ENCODE assay signal across 17 cellular contexts in the genomic region with DNA sequence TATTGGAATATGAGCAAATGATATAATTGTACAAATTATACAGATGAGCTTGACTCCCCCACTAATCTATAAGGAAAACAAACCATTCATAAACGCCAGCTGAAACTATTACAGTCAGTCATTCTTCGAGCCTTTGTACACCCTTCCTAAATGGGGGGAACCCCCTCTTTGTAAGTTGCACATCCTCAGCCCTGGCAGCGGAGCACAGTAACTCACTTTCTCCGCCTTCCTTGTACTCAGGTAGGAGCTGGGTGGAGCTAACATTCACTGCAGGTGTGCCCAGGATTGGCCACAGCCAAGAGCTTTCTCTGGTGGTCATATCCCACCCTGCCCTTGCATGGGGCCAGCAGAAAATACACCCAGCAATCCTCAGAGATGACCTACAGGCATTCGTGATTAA. TPM values are rescaled to one million over a fixed set of nuclear protein-coding genes. Genes with fewer than 3 reads are reported as not detected.
DNase-seq lines count a peak whose midpoint lies in the region; ATAC-seq and TF ChIP-seq lines count a peak whose summit lies in the region.
"Had no signal": no experiment of that assay in that cellular context is flagged by ENCODE, and none has a peak within 500 bp of the region (broad histone marks: within the 10 kb centered on the region; RNA-seq: fewer than 3 reads in every experiment).

No MANE protein-coding gene starts in this region.

- CTCF ChIA-PET in naive thymus-derived CD4-positive, alpha-beta T cell (lab: Charles Lee) = interaction anchor here (0.6 to 1.8 kb wide), 7 partner anchors 11 to 545 kb away, joined by 3 to 5 read pairs (median 4); a partner anchor contains a TSS

- POLR2A ChIA-PET in naive thymus-derived CD4-positive, alpha-beta T cell (lab: Charles Lee) = interaction anchor here (0.6 to 2.3 kb wide), 3 partner anchors 11 to 279 kb away, joined by 3 to 10 read pairs (median 3); a partner anchor contains a TSS

- H4K5ac ChIP-seq in H9 (ENCODE audit: insufficient read length, low read depth, low read length) = no peak overlapping the region

- H3K14ac ChIP-seq in H9 (ENCODE audit: insufficient read depth, low read length) = no peak overlapping the region

- no peaks in the 10 kb centered on the region for H3K9me3 Mint-ChIP-seq in T-helper 1 cell treated with Interleukin-12 subunit alpha and Interleukin-12 subunit beta and Interleukin-4 antibody, amounts not matched to agents 30 μg/mL and 1 μg/mL, for 36 hours
- no peaks in the 10 kb centered on the region for H3K9me3 Mint-ChIP-seq in H9
- no peaks in the 10 kb centered on the region for H3K9me3 Mint-ChIP-seq in activated T-helper 17 cell treated with anti-CD3 and anti-CD28 coated beads, Interleukin-2, amount 50 U/mL, for 72 hours
- no peaks in the 10 kb centered on the region for H3K9me3 Mint-ChIP-seq in naive thymus-derived CD4-positive, alpha-beta T cell

- no peaks in the 10 kb centered on the region for H3K9me3 ChIP-seq in H9 (ENCODE audit: control insufficient read depth, low read depth, low read length)
- H3K9me3 ChIP-seq in naive thymus-derived CD4-positive, alpha-beta T cell (ENCODE audit: control insufficient read depth in 2 of 3, low read length in 3 of 3) = no peaks in the 10 kb centered on the region

- intact Hi-C loops in naive thymus-derived CD4-positive, alpha-beta T cell (cut with micrococcal nuclease) = loop anchor here (1.0 to 2.0 kb wide), 3 partner anchors 15 to 29 kb away; a partner anchor contains a TSS

- H3K27ac ChIP-seq in H9 (ENCODE audit: insufficient read length, low read depth, low read length) = no peak overlapping the region
- H3K27ac ChIP-seq in naive thymus-derived CD4-positive, alpha-beta T cell (ENCODE audit: low read depth, low read length) = peak overlapping the region; percentile 61
- H3K27ac ChIP-seq in coronary artery = no peak overlapping the region
- H3K27ac ChIP-seq: 22Rv1 had no signal

- H3K4me1 ChIP-seq in H9 (ENCODE audit: insufficient read depth, low read length) = no peaks in the 10 kb centered on the region
- peaks cover 56 to 82% of the 10 kb centered on the region in 2 donors for H3K4me1 ChIP-seq in naive thymus-derived CD4-positive, alpha-beta T cell (ENCODE audit: control insufficient read depth in 2 of 2, insufficient read depth in 2 of 2, low read length in 2 of 2)

- H3K27me3 ChIP-seq in H9 (ENCODE audit: insufficient read depth, low read length) = no peaks in the 10 kb centered on the region
- H3K27me3 ChIP-seq in naive thymus-derived CD4-positive, alpha-beta T cell (ENCODE audit: control insufficient read depth in 2 of 2, insufficient read depth in 2 of 2, low read length in 2 of 2) = no peaks in the 10 kb centered on the region

- H2AFZ ChIP-seq in H9 (ENCODE audit: low read length) = no peak overlapping the region

- H3K23ac ChIP-seq in H9 (ENCODE audit: insufficient read length, low read depth, low read length) = no peak overlapping the region

- no peaks in the 10 kb centered on the region for H3K79me2 ChIP-seq in H9 (ENCODE audit: insufficient read depth, low read length)

- no peak overlapping the region for H3K56ac ChIP-seq in H9 (ENCODE audit: insufficient read length, low read depth, low read length)

- H3K4me2 ChIP-seq in H9 (ENCODE audit: insufficient read depth, insufficient read length, low read length) = no peak overlapping the region

- H3K27ac Mint-ChIP-seq in T-helper 1 cell treated with Interleukin-12 subunit alpha and Interleukin-12 subunit beta and Interleukin-4 antibody, amounts not matched to agents 30 μg/mL and 1 μg/mL, for 36 hours = peak overlapping the region; percentile 97
- H3K27ac Mint-ChIP-seq in H9 = peak overlapping the region in 2 of 3 experiments; percentile 21 to 36; a peak in 1 of 7 replicates
- peak overlapping the region; percentile 97 for H3K27ac Mint-ChIP-seq in activated T-helper 17 cell treated with anti-CD3 and anti-CD28 coated beads, Interleukin-2, amount 50 U/mL, for 72 hours
- H3K27ac Mint-ChIP-seq in naive thymus-derived CD4-positive, alpha-beta T cell = peak overlapping the region; percentile 91 to 100 (median 98)

- no peak overlapping the region for H2AK5ac ChIP-seq in H9 (ENCODE audit: insufficient read length, low read length)

- DNase-seq in T-helper 1 cell = no peak
- DNase-seq in H9 = no peak
- DNase-seq in naive thymus-derived CD4-positive, alpha-beta T cell = peak in 7 of 9 donors; percentile 27 to 60 (median 49)
- DNase-seq in cerebellum (ENCODE audit: low spot score) = no peak
- no peak for DNase-seq in coronary artery (ENCODE audit: low spot score)
- DNase-seq: activated CD8-positive, alpha-beta memory T cell treated with anti-CD3 and anti-CD28 coated beads for 24 hours; activated effector memory CD4-positive, alpha-beta T cell treated with anti-CD3 and anti-CD28 coated beads, Interleukin-2, amount 50 U/mL, for 16 hours; H7; KBM-7; NCI-H1694; NCI-H748 treated with DMSO at 0.1 percent for 48 hours; trophoblast cell had no signal

- H3K27me3 Mint-ChIP-seq in T-helper 1 cell treated with Interleukin-12 subunit alpha and Interleukin-12 subunit beta and Interleukin-4 antibody, amounts not matched to agents 30 μg/mL and 1 μg/mL, for 36 hours (ENCODE audit: low read depth) = no peaks in the 10 kb centered on the region
- no peaks in the 10 kb centered on the region for H3K27me3 Mint-ChIP-seq in H9 (ENCODE audit: low read depth)
- no peaks in the 10 kb centered on the region for H3K27me3 Mint-ChIP-seq in activated T-helper 17 cell treated with anti-CD3 and anti-CD28 coated beads, Interleukin-2, amount 50 U/mL, for 72 hours
- no peaks in the 10 kb centered on the region for H3K27me3 Mint-ChIP-seq in naive thymus-derived CD4-positive, alpha-beta T cell

- H3K79me1 ChIP-seq in H9 (ENCODE audit: insufficient read depth, low read depth, low read length, poor library complexity, severe bottlenecking) = no peaks in the 10 kb centered on the region

- H3K4ac ChIP-seq in H9 (ENCODE audit: low read depth, low read length) = no peak overlapping the region

- peak overlapping the region; percentile 50 for H3K4me3 ChIP-seq in naive thymus-derived CD4-positive, alpha-beta T cell (ENCODE audit: low read length)
- H3K4me3 ChIP-seq in coronary artery = no peak overlapping the region
- H3K4me3 ChIP-seq: lung had no signal

- H2BK12ac ChIP-seq in H9 (ENCODE audit: insufficient read length, low read depth, low read length) = no peak overlapping the region

- no peak overlapping the region for H2BK120ac ChIP-seq in H9 (ENCODE audit: low read depth, low read length, poor library complexity, severe bottlenecking)

- no peak overlapping the region for H3K18ac ChIP-seq in H9 (ENCODE audit: insufficient read length, low read depth, low read length)

- H2BK20ac ChIP-seq in H9 (ENCODE audit: low read depth, low read length, poor library complexity, severe bottlenecking) = no peak overlapping the region

- H4K20me1 ChIP-seq in H9 (ENCODE audit: control insufficient read depth, insufficient read depth, insufficient read length) = no peaks in the 10 kb centered on the region

- no peak overlapping the region for H3T11ph ChIP-seq in H9 (ENCODE audit: low read length)

- no peak overlapping the region for H2BK5ac ChIP-seq in H9 (ENCODE audit: insufficient read length, low read length)

- H3K9ac ChIP-seq in H9 (ENCODE audit: extremely low read depth, insufficient read length, low read length) = no peak overlapping the region

- H4K91ac ChIP-seq in H9 (ENCODE audit: insufficient read length, low read depth, low read length) = no peak overlapping the region

- no peak overlapping the region for H2BK15ac ChIP-seq in H9 (ENCODE audit: low read depth, low read length)

- no peaks in the 10 kb centered on the region for H3K36me3 ChIP-seq in naive thymus-derived CD4-positive, alpha-beta T cell (ENCODE audit: control insufficient read depth in 2 of 3, insufficient read depth in 3 of 3, low read length in 3 of 3)

- ATAC-seq in activated T-helper 17 cell treated with anti-CD3 and anti-CD28 coated beads, Interleukin-2, amount 50 U/mL, for 72 hours (replicated peaks) = peak; percentile 68
- peak; percentile 79 for ATAC-seq in naive thymus-derived CD4-positive, alpha-beta T cell
- no peak for ATAC-seq in GM21786 (IDR thresholded peaks at IDR 0.05; ENCODE audit: unreplicated experiment)

- H3K23me2 ChIP-seq in H9 (ENCODE audit: insufficient read length, low read depth, low read length, poor library complexity, severe bottlenecking) = no peaks in the 10 kb centered on the region

- no peak overlapping the region for H4K8ac ChIP-seq in H9 (replicated peaks; ENCODE audit: insufficient read length, low read depth, low read length)

- peak overlapping the region; percentile 93 for H3K4me3 Mint-ChIP-seq in T-helper 1 cell treated with Interleukin-12 subunit alpha and Interleukin-12 subunit beta and Interleukin-4 antibody, amounts not matched to agents 30 μg/mL and 1 μg/mL, for 36 hours
- H3K4me3 Mint-ChIP-seq in H9 = no peak overlapping the region
- peak overlapping the region; percentile 91 for H3K4me3 Mint-ChIP-seq in activated T-helper 17 cell treated with anti-CD3 and anti-CD28 coated beads, Interleukin-2, amount 50 U/mL, for 72 hours
- peak overlapping the region; percentile 81 to 98 (median 92) for H3K4me3 Mint-ChIP-seq in naive thymus-derived CD4-positive, alpha-beta T cell

- H3K4me1 Mint-ChIP-seq in T-helper 1 cell treated with Interleukin-12 subunit alpha and Interleukin-12 subunit beta and Interleukin-4 antibody, amounts not matched to agents 30 μg/mL and 1 μg/mL, for 36 hours (ENCODE audit: low read depth) = peaks cover 55% of the 10 kb centered on the region
- peaks cover 6 to 22% of the 10 kb centered on the region in 2 experiments for H3K4me1 Mint-ChIP-seq in H9
- H3K4me1 Mint-ChIP-seq in activated T-helper 17 cell treated with anti-CD3 and anti-CD28 coated beads, Interleukin-2, amount 50 U/mL, for 72 hours = peaks cover 32% of the 10 kb centered on the region
- H3K4me1 Mint-ChIP-seq in naive thymus-derived CD4-positive, alpha-beta T cell = peaks cover 41 to 86% (median 77%) of the 10 kb centered on the region in 7 donors

- peaks cover 6% of the 10 kb centered on the region for H3K36me3 Mint-ChIP-seq in T-helper 1 cell treated with Interleukin-12 subunit alpha and Interleukin-12 subunit beta and Interleukin-4 antibody, amounts not matched to agents 30 μg/mL and 1 μg/mL, for 36 hours (ENCODE audit: low read depth)
- H3K36me3 Mint-ChIP-seq in H9 (ENCODE audit: insufficient read depth in 1 of 3, low read depth in 3 of 3) = peaks cover 2 to 16% (median 14%) of the 10 kb centered on the region in 3 experiments; a peak in 6 of 7 replicates
- H3K36me3 Mint-ChIP-seq in activated T-helper 17 cell treated with anti-CD3 and anti-CD28 coated beads, Interleukin-2, amount 50 U/mL, for 72 hours (ENCODE audit: low read depth) = no peaks in the 10 kb centered on the region
- peaks cover 0 to 4% (median 0%) of the 10 kb centered on the region in 5 donors for H3K36me3 Mint-ChIP-seq in naive thymus-derived CD4-positive, alpha-beta T cell

- WGBS in H9 (ENCODE audit: extremely low coverage, insufficient read length, low lambda C conversion rate) = no CpG with 5 or more reads among the region's 5 CpGs

- no peak for TF ChIP-seq CTCF in H9 (conservative IDR thresholded peaks at IDR 0.05)
- no peak for TF ChIP-seq CTCF in coronary artery (IDR thresholded peaks at IDR 0.05)

RNA-seq across cellular contexts. Expression of a gene that starts 28.6 kb away (rescaled TPM):
- 106 and 110 TPM in 2 replicates for total RNA-seq in H9 (2021)
- total RNA-seq in activated T-helper 17 cell treated with anti-CD3 and anti-CD28 coated beads, Interleukin-2, amount 50 U/mL, for 72 hours = 10 to 100 TPM; 62.0 to 93.1 TPM
- total RNA-seq in naive thymus-derived CD4-positive, alpha-beta T cell = 10 to 100 TPM; 41.4 to 93.2 (median 61.1) TPM
- polyA plus RNA-seq in naive thymus-derived CD4-positive, alpha-beta T cell = 10 to 100 TPM; 88.9 to 94.7 TPM
- total RNA-seq in cerebellum = 50.4 TPM

RNA-seq across cellular contexts. Expression of a gene that starts 36.0 kb away (rescaled TPM):
- total RNA-seq in H9 (2021) (393 and 405 TPM in 2 replicates), cerebellum (76.4 TPM)
- total RNA-seq in activated T-helper 17 cell treated with anti-CD3 and anti-CD28 coated beads, Interleukin-2, amount 50 U/mL, for 72 hours = 100 to 1,000 TPM; 247 to 395 TPM
- 100 to 1,000 TPM; 182 to 375 (median 198) TPM for total RNA-seq in naive thymus-derived CD4-positive, alpha-beta T cell
- polyA plus RNA-seq in naive thymus-derived CD4-positive, alpha-beta T cell = 100 to 1,000 TPM; 613 to 717 TPM

RNA-seq across cellular contexts. Expression of a gene that starts 44.9 kb away (rescaled TPM):
- total RNA-seq in H9 (2021) (31.8 and 34.9 TPM in 2 replicates), cerebellum (12.0 TPM)
- total RNA-seq in activated T-helper 17 cell treated with anti-CD3 and anti-CD28 coated beads, Interleukin-2, amount 50 U/mL, for 72 hours = 10 to 100 TPM; 23.6 to 27.2 TPM
- total RNA-seq in naive thymus-derived CD4-positive, alpha-beta T cell = 10 to 100 TPM; 16.8 to 36.2 (median 34.0) TPM
- 10 to 100 TPM in 1 of 2 donors, 1 to 10 TPM in 1; 8.5 to 16.1 TPM for polyA plus RNA-seq in naive thymus-derived CD4-positive, alpha-beta T cell

Comparison
In these comparisons a context has a peak if more than half of its experiments do, and no peak if none do; other contexts are left out.
1. H3K27ac Mint-ChIP-seq: peak in every context shown above with its lines; median percentile 98 in naive thymus-derived CD4-positive, alpha-beta T cell; 97 in T-helper 1 cell treated with Interleukin-12 subunit alpha and Interleukin-12 subunit beta and Interleukin-4 antibody, amounts not matched to agents 30 μg/mL and 1 μg/mL, for 36 hours; 97 in activated T-helper 17 cell treated with anti-CD3 and anti-CD28 coated beads, Interleukin-2, amount 50 U/mL, for 72 hours; 28 in H9.
2. H3K4me3 Mint-ChIP-seq: peak in T-helper 1 cell treated with Interleukin-12 subunit alpha and Interleukin-12 subunit beta and Interleukin-4 antibody, amounts not matched to agents 30 μg/mL and 1 μg/mL, for 36 hours (single experiment), activated T-helper 17 cell treated with anti-CD3 and anti-CD28 coated beads, Interleukin-2, amount 50 U/mL, for 72 hours (single experiment) and naive thymus-derived CD4-positive, alpha-beta T cell (10 of 10); none in H9 (0 of 2).
3. DNase-seq: peak in naive thymus-derived CD4-positive, alpha-beta T cell (7 of 9); none in T-helper 1 cell (0 of 5), H9 (single experiment), cerebellum (single experiment) and coronary artery (single experiment).